Comparison of ENCODE assay signal across 9 cellular contexts in genomic region chr20:17825949-17826843, GRCh38.
DNase-seq lines count a peak whose midpoint lies in the region; ATAC-seq, FAIRE-seq and TF ChIP-seq lines count a peak whose summit lies in the region.
"Had no signal": no experiment of that assay in that cellular context is flagged by ENCODE, and none has a peak within 500 bp of the region (broad histone marks: within the 10 kb centered on the region; RNA-seq: fewer than 3 reads in every experiment).

No MANE protein-coding gene starts in this region.

- H3K9ac ChIP-seq in fibroblast of lung (ENCODE audit: insufficient read depth, low read length), result no peak overlapping the region

- no peaks in the 10 kb centered on the region for H3K27me3 ChIP-seq in fibroblast of lung (ENCODE audit: control insufficient read depth, insufficient read depth, low read length)

- ATAC-seq in GM19397 (IDR thresholded peaks at IDR 0.05; ENCODE audit: unreplicated experiment) (peak; percentile 83), HG03103 (IDR thresholded peaks at IDR 0.05; ENCODE audit: low read depth, unreplicated experiment) (peak; percentile 86)

- peaks cover 24% of the 10 kb centered on the region for H3K4me1 ChIP-seq in fibroblast of lung (ENCODE audit: control insufficient read depth, extremely low read depth, insufficient read depth, low read length)

- no peaks in the 10 kb centered on the region for H4K20me1 ChIP-seq in fibroblast of lung (ENCODE audit: control insufficient read depth, extremely low read depth, insufficient read depth, low read length)

- H3K79me2 ChIP-seq in fibroblast of lung (ENCODE audit: control insufficient read depth, insufficient read depth, low read length), result no peaks in the 10 kb centered on the region

- H3K9me3 ChIP-seq in fibroblast of lung (ENCODE audit: control insufficient read depth, insufficient read depth, low read depth, low read length), result no peaks in the 10 kb centered on the region

- no peak for TF ChIP-seq CTCF in fibroblast of lung (conservative IDR thresholded peaks at IDR 0.05 in 1 of 2, IDR thresholded peaks at IDR 0.05 in 1 of 2; ENCODE audit: low read depth in 1 of 2, low read length in 2 of 2)

- DNase-seq in GM12892 (ENCODE audit: insufficient read length) (peak; percentile 72), fibroblast of lung (ENCODE audit: low read depth in 2 of 2) (peak in 1 of 2 donors; percentile 36), SK-N-DZ (ENCODE audit: low spot score) (no peak), foreskin melanocyte (no peak), NCI-H1092 (lab: John Stamatoyannopoulos, UW) (no peak), Kasumi-1 (lab: John Stamatoyannopoulos, UW) (no peak)
- DNase-seq: cerebellar nuclear complex had no signal

- peak; percentile 98 for FAIRE-seq in GM12892 (lab: Jason Lieb, UNC)

- peak overlapping the region; percentile 55 for H3K27ac ChIP-seq in fibroblast of lung (ENCODE audit: insufficient read depth, low read length)

- no peak overlapping the region for H3K4me3 ChIP-seq in fibroblast of lung (replicated peaks in 1 of 4; ENCODE audit: control extremely low read depth in 1 of 4, insufficient read depth in 1 of 4, low read depth in 3 of 4, low read length in 4 of 4)

- TF ChIP-seq POLR2A in GM12892 (IDR thresholded peaks at IDR 0.05; ENCODE audit: low read depth, low read length), result 0 out of 2 replicates have a peak, but pooled peaks have one; percentile 40

- no peak overlapping the region for H3K4me2 ChIP-seq in fibroblast of lung (ENCODE audit: extremely low read depth, insufficient read depth, low read length)

- H2AFZ ChIP-seq in fibroblast of lung (ENCODE audit: low read length), result peak overlapping the region; percentile 77

- H3K36me3 ChIP-seq in fibroblast of lung (ENCODE audit: control insufficient read depth, insufficient read depth, low read length), result no peaks in the 10 kb centered on the region
